In genomic region chr17:67143318-67143717, GRCh38 we compare ENCODE assay signal across 29 cellular contexts.
"Had no signal": no experiment of that assay in that cellular context is flagged by ENCODE, and none has a peak within 500 bp of the region (broad histone marks: within the 10 kb centered on the region; RNA-seq: fewer than 3 reads in every experiment).

No MANE protein-coding gene starts in this region.

- H3K36me3 ChIP-seq: uterus had no signal

- H3K4me1 ChIP-seq: suprapubic skin, testis, thyroid gland, tibial artery, tibial nerve, transverse colon, upper lobe of right lung, uterus, vagina had no signal

- H3K27ac Mint-ChIP-seq: stimulated activated effector memory CD8-positive, alpha-beta T cell treated with anti-CD3 and anti-CD28 coated beads, Interleukin-12 subunit alpha, Interleukin-12 subunit beta, amount 100 ng/mL, for 72 hours; stimulated activated memory B cell treated with anti-CD40 and anti-IgM and Interleukin-4, amounts not matched to agents 10 μg/mL and 1 μg/mL and 100 μg/mL, for 72 hours; stimulated activated naive B cell treated with anti-CD40 and anti-IgM and Interleukin-4, amounts not matched to agents 10 μg/mL and 1 μg/mL and 100 μg/mL, for 72 hours; stimulated activated naive CD8-positive, alpha-beta T cell treated with anti-CD3 and anti-CD28 coated beads, Interleukin-15, amount 100 ng/mL, for 72 hours; stimulated activated naive CD8-positive, alpha-beta T cell treated with anti-CD3 and anti-CD28 coated beads, Interleukin-15, Interleukin-2, amounts not matched to agents 100 ng/mL and 50 ng/mL, for 24 hours; type B pancreatic cell had no signal

- H3K27ac ChIP-seq: stomach, suprapubic skin, testis, thoracic aorta, thyroid gland, tibial artery, tibial nerve, transverse colon, upper lobe of left lung, upper lobe of right lung, uterus, vagina had no signal

- H3K27me3 Mint-ChIP-seq: stimulated activated memory B cell treated with anti-CD40 and anti-IgM and Interleukin-4, amounts not matched to agents 10 μg/mL and 1 μg/mL and 100 μg/mL, for 72 hours; stimulated activated naive B cell treated with anti-CD40 and anti-IgM and Interleukin-4, amounts not matched to agents 10 μg/mL and 1 μg/mL and 100 μg/mL, for 72 hours; stimulated activated naive CD8-positive, alpha-beta T cell treated with anti-CD3 and anti-CD28 coated beads, Interleukin-15, amount 100 ng/mL, for 72 hours; stimulated activated naive CD8-positive, alpha-beta T cell treated with anti-CD3 and anti-CD28 coated beads, Interleukin-15, Interleukin-2, amounts not matched to agents 100 ng/mL and 50 ng/mL, for 24 hours; type B pancreatic cell had no signal

- H3K9me3 Mint-ChIP-seq: stimulated activated effector memory CD8-positive, alpha-beta T cell treated with anti-CD3 and anti-CD28 coated beads, Interleukin-12 subunit alpha, Interleukin-12 subunit beta, amount 100 ng/mL, for 72 hours; stimulated activated memory B cell treated with anti-CD40 and anti-IgM and Interleukin-4, amounts not matched to agents 10 μg/mL and 1 μg/mL and 100 μg/mL, for 72 hours; stimulated activated naive B cell treated with anti-CD40 and anti-IgM and Interleukin-4, amounts not matched to agents 10 μg/mL and 1 μg/mL and 100 μg/mL, for 72 hours; type B pancreatic cell had no signal

- H3K27me3 ChIP-seq: stomach, suprapubic skin, testis, thyroid gland, tibial artery, tibial nerve, transverse colon, upper lobe of left lung, upper lobe of right lung, uterus, vagina had no signal

- H3K9me3 ChIP-seq: stomach, suprapubic skin, testis, thoracic aorta, thyroid gland, transverse colon, upper lobe of left lung, upper lobe of right lung, uterus, vagina had no signal

- H3K4me3 ChIP-seq: stomach, suprapubic skin, testis, thoracic aorta, thyroid gland, tibial artery, tibial nerve, transverse colon, upper lobe of left lung, upper lobe of right lung, uterus, vagina had no signal

- ATAC-seq: stimulated activated effector memory CD8-positive, alpha-beta T cell treated with anti-CD3 and anti-CD28 coated beads, Interleukin-12 subunit alpha, Interleukin-12 subunit beta, amount 100 ng/mL, for 72 hours; stimulated activated memory B cell treated with anti-CD40 and anti-IgM and Interleukin-4, amounts not matched to agents 10 μg/mL and 1 μg/mL and 100 μg/mL, for 72 hours; stimulated activated naive B cell treated with anti-CD40 and anti-IgM and Interleukin-4, amounts not matched to agents 10 μg/mL and 1 μg/mL and 100 μg/mL, for 72 hours; stimulated activated naive CD8-positive, alpha-beta T cell treated with anti-CD3 and anti-CD28 coated beads, Interleukin-15, amount 100 ng/mL, for 72 hours; stimulated activated naive CD8-positive, alpha-beta T cell treated with anti-CD3 and anti-CD28 coated beads, Interleukin-15, Interleukin-2, amounts not matched to agents 100 U/mL and 50 U/mL, for 24 hours; upper lobe of right lung had no signal

- H3K4me3 Mint-ChIP-seq: stimulated activated effector memory CD8-positive, alpha-beta T cell treated with anti-CD3 and anti-CD28 coated beads, Interleukin-12 subunit alpha, Interleukin-12 subunit beta, amount 100 ng/mL, for 72 hours; stimulated activated memory B cell treated with anti-CD40 and anti-IgM and Interleukin-4, amounts not matched to agents 10 μg/mL and 1 μg/mL and 100 μg/mL, for 72 hours; stimulated activated naive B cell treated with anti-CD40 and anti-IgM and Interleukin-4, amounts not matched to agents 10 μg/mL and 1 μg/mL and 100 μg/mL, for 72 hours; stimulated activated naive CD8-positive, alpha-beta T cell treated with anti-CD3 and anti-CD28 coated beads, Interleukin-15, amount 100 ng/mL, for 72 hours; stimulated activated naive CD8-positive, alpha-beta T cell treated with anti-CD3 and anti-CD28 coated beads, Interleukin-15, Interleukin-2, amounts not matched to agents 100 ng/mL and 50 ng/mL, for 24 hours; type B pancreatic cell had no signal

- DNase-seq: stimulated activated CD4-positive, alpha-beta T cell treated with anti-CD3 and anti-CD28 coated beads, Interleukin-2, amount 100 ng/mL, for 48 hours; stimulated activated CD4-positive, alpha-beta T cell treated with anti-CD3 and anti-CD28 coated beads, Interleukin-4, amount 100 ng/mL, for 1 hour; stimulated activated CD4-positive, alpha-beta T cell treated with anti-CD3 and anti-CD28 coated beads, Interleukin-4, amount 100 ng/mL, for 24 hours; stimulated activated CD4-positive, alpha-beta T cell treated with anti-CD3 and anti-CD28 coated beads, Interleukin-4, amount 100 ng/mL, for 4 hours; stimulated activated CD8-positive, alpha-beta memory T cell treated with anti-CD3 and anti-CD28 coated beads, Interleukin-4, amount 100 ng/mL, for 48 hours; stimulated activated naive B cell treated with anti-CD40 and anti-IgM and Interleukin-4, amounts not matched to agents 10 μg/mL and 1 μg/mL and 100 μg/mL, for 72 hours; stimulated activated naive CD4-positive, alpha-beta T cell; stimulated activated naive CD4-positive, alpha-beta T cell treated with Interleukin-2 at 50 U/mL for 16 hours; stimulated activated naive CD8-positive, alpha-beta T cell treated with anti-CD3 and anti-CD28 coated beads, Interleukin-15, amount 100 ng/mL, for 72 hours; stimulated activated naive CD8-positive, alpha-beta T cell treated with anti-CD3 and anti-CD28 coated beads, Interleukin-15, Interleukin-2, amounts not matched to agents 100 U/mL and 50 U/mL, for 24 hours; stomach; substantia nigra; testis; thyroid gland; tibial artery; transverse colon; trophoblast cell; upper lobe of left lung; upper lobe of right lung; uterus had no signal

- FAIRE-seq: urothelium cell line had no signal

- H3K4me1 Mint-ChIP-seq: stimulated activated memory B cell treated with anti-CD40 and anti-IgM and Interleukin-4, amounts not matched to agents 10 μg/mL and 1 μg/mL and 100 μg/mL, for 72 hours had no signal
